Comparison of ENCODE assay signal across 2 cellular contexts in genomic region chr6:81381382-81381916, GRCh38.
TF ChIP-seq lines count a peak whose summit lies in the region.

No MANE protein-coding gene starts in this region.

TF ChIP-seq in IMR-90, 13 proteins besides CTCF, POLR2A, EP300 and RAD21:
- TF ChIP-seq CHD1 (IDR thresholded peaks at IDR 0.05; ENCODE audit: low read depth, low read length) (no peak), MAZ (IDR thresholded peaks at IDR 0.05; ENCODE audit: borderline replicate concordance, low read depth, low read length) (no peak), RCOR1 (IDR thresholded peaks at IDR 0.05; ENCODE audit: insufficient replicate concordance, low read length) (no peak), MAFK (IDR thresholded peaks at IDR 0.05; ENCODE audit: low read depth, low read length) (no peak), USF2 (IDR thresholded peaks at IDR 0.05; ENCODE audit: low read depth, low read length) (no peak), NFE2L2 (IDR thresholded peaks at IDR 0.05; ENCODE audit: low read depth, low read length) (no peak), ELK1 (IDR thresholded peaks at IDR 0.05; ENCODE audit: borderline replicate concordance, low read depth, low read length) (no peak), MXI1 (IDR thresholded peaks at IDR 0.05; ENCODE audit: borderline replicate concordance, low read depth, low read length) (no peak), RFX5 (IDR thresholded peaks at IDR 0.05; ENCODE audit: low read depth, low read length) (no peak), FOS (IDR thresholded peaks at IDR 0.05; ENCODE audit: low read depth, low read length) (no peak), CEBPB (IDR thresholded peaks at IDR 0.05; ENCODE audit: low read depth, low read length) (no peak), SMC3 (IDR thresholded peaks at IDR 0.05; ENCODE audit: low read depth, low read length) (no peak), BHLHE40 (IDR thresholded peaks at IDR 0.05; ENCODE audit: low read depth, low read length) (no peak)

TF ChIP-seq in HepG2, 621 proteins besides CTCF, POLR2A, EP300 and RAD21 (continues in another document):
- TF ChIP-seq TFAP4 (IDR thresholded peaks at IDR 0.05; ENCODE audit: borderline replicate concordance, low read depth) (peak; percentile 76), ZNF138 (CRISPR knock-in tag; IDR thresholded peaks at IDR 0.05; ENCODE audit: low read depth) (no peak), NFIC (IDR thresholded peaks at IDR 0.05; ENCODE audit: low read length) (peak; percentile 47), PAWR (CRISPR knock-in tag; IDR thresholded peaks at IDR 0.05; ENCODE audit: borderline replicate concordance) (no peak), NR2F6 (IDR thresholded peaks at IDR 0.05) (peak; percentile 78), NR2F6 (CRISPR knock-in tag; IDR thresholded peaks at IDR 0.05) (peak; percentile 59; the same call in 1 of the 2 replicates), HNF4A (CRISPR knock-in tag; IDR thresholded peaks at IDR 0.05) (peak; percentile 48), ZBTB39 (CRISPR knock-in tag; IDR thresholded peaks at IDR 0.05) (no peak), ZNF557 (CRISPR knock-in tag; IDR thresholded peaks at IDR 0.05) (no peak), TCF7 (IDR thresholded peaks at IDR 0.05; ENCODE audit: low read depth) (peak; percentile 18; the same call in 1 of the 2 replicates), RXRB (CRISPR knock-in tag; IDR thresholded peaks at IDR 0.05; ENCODE audit: borderline replicate concordance) (peak; percentile 32; the same call in 1 of the 2 replicates), ZGPAT (CRISPR knock-in tag; IDR thresholded peaks at IDR 0.05) (no peak), SRF (IDR thresholded peaks at IDR 0.05; ENCODE audit: low read depth, low read length) (no peak), ZNF343 (CRISPR knock-in tag; IDR thresholded peaks at IDR 0.05) (no peak), ZFP90 (CRISPR knock-in tag; IDR thresholded peaks at IDR 0.05; ENCODE audit: borderline replicate concordance) (no peak), KDM6A (CRISPR knock-in tag; IDR thresholded peaks at IDR 0.05; ENCODE audit: low read depth) (peak; percentile 68), GATAD2A (CRISPR knock-in tag; IDR thresholded peaks at IDR 0.05) (peak; percentile 36; the same call in 1 of the 2 replicates), ZNF260 (CRISPR knock-in tag; IDR thresholded peaks at IDR 0.05; ENCODE audit: borderline replicate concordance, low read depth) (no peak), SOX13 (IDR thresholded peaks at IDR 0.05) (no peak), SOX13 (CRISPR knock-in tag; conservative IDR thresholded peaks at IDR 0.05 in 1 of 2, IDR thresholded peaks at IDR 0.05 in 1 of 2) (peak in 1 of 2 experiments; percentile 35; a peak in 1 of 4 replicates), ZNF503 (CRISPR knock-in tag; IDR thresholded peaks at IDR 0.05) (no peak), MXD4 (CRISPR knock-in tag; IDR thresholded peaks at IDR 0.05) (no peak), ZNF232 (CRISPR knock-in tag; IDR thresholded peaks at IDR 0.05; ENCODE audit: borderline replicate concordance) (no peak), ZNF230 (CRISPR knock-in tag; IDR thresholded peaks at IDR 0.05) (no peak), PPARG (CRISPR knock-in tag; conservative IDR thresholded peaks at IDR 0.05) (peak; percentile 35; the same call in 1 of the 2 replicates), ZNF264 (CRISPR knock-in tag; IDR thresholded peaks at IDR 0.05) (no peak), FOXJ3 (CRISPR knock-in tag; IDR thresholded peaks at IDR 0.05; ENCODE audit: borderline replicate concordance) (peak; percentile 37; the same call in 1 of the 2 replicates), TCF7L2 (IDR thresholded peaks at IDR 0.05; ENCODE audit: low read depth, low read length) (no peak), ARID5B (CRISPR knock-in tag; IDR thresholded peaks at IDR 0.05) (peak; percentile 79), ZNF44 (CRISPR knock-in tag; IDR thresholded peaks at IDR 0.05) (no peak), NFAT5 (CRISPR knock-in tag; IDR thresholded peaks at IDR 0.05) (no peak), CHD4 (IDR thresholded peaks at IDR 0.05; ENCODE audit: borderline replicate concordance, low read length) (0 out of 2 replicates have a peak, but pooled peaks have one; percentile 47), CBX5 (CRISPR knock-in tag; IDR thresholded peaks at IDR 0.05; ENCODE audit: borderline replicate concordance) (no peak), ZNF576 (CRISPR knock-in tag; IDR thresholded peaks at IDR 0.05) (no peak), ARID3A (IDR thresholded peaks at IDR 0.05; ENCODE audit: low read depth, low read length) (peak; percentile 35; the same call in 1 of the 2 replicates), MIXL1 (CRISPR knock-in tag; IDR thresholded peaks at IDR 0.05) (peak; percentile 56; the same call in 1 of the 2 replicates), JDP2 (CRISPR knock-in tag; IDR thresholded peaks at IDR 0.05; ENCODE audit: borderline replicate concordance) (no peak), NFATC3 (CRISPR knock-in tag; IDR thresholded peaks at IDR 0.05) (no peak), CREB1 (IDR thresholded peaks at IDR 0.05) (no peak), CREB1 (CRISPR knock-in tag; IDR thresholded peaks at IDR 0.05) (0 out of 2 replicates have a peak, but pooled peaks have one; percentile 14), FOXP1 (IDR thresholded peaks at IDR 0.05) (no peak), FOXP1 (CRISPR knock-in tag; IDR thresholded peaks at IDR 0.05) (0 out of 2 replicates have a peak, but pooled peaks have one; percentile 11), MEIS1 (CRISPR knock-in tag; IDR thresholded peaks at IDR 0.05; ENCODE audit: borderline replicate concordance) (no peak), RARA (CRISPR knock-in tag; IDR thresholded peaks at IDR 0.05) (peak; percentile 68)
